1 cellular context compared by ENCODE assay signal in the genomic region with DNA sequence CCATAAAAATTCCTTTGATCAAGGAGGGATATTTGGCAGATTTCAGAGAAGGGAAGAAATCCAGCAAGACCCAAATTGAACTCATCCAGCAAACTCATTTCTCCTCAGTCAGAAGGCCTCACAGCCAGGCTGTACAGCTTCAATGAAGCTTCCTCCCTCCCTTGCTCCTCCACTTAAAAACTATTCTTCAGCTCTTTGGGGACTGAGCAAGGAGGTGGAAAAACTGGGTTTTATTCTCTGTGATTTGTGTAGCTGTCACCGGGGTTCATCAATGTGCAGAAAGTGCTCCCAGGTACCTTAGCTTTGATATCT.
TF ChIP-seq lines count a peak whose summit lies in the region.

No MANE protein-coding gene starts in this region.

TF ChIP-seq in GM23338, 12 proteins besides CTCF, POLR2A, EP300 and RAD21 (continued from another document):
- no peak for TF ChIP-seq ZNF462 (CRISPR knock-in tag; IDR thresholded peaks at IDR 0.05)
- TF ChIP-seq CREB1 (CRISPR knock-in tag; IDR thresholded peaks at IDR 0.05; ENCODE audit: low read depth), result no peak
- no peak for TF ChIP-seq NANOG (IDR thresholded peaks at IDR 0.05; ENCODE audit: borderline replicate concordance)
- TF ChIP-seq EZH2 (IDR thresholded peaks at IDR 0.05; ENCODE audit: low read depth, unreplicated experiment), result no peak
- TF ChIP-seq STAT1 (IDR thresholded peaks at IDR 0.05; ENCODE audit: unreplicated experiment), result no peak
- no peak for TF ChIP-seq ETS1 (IDR thresholded peaks at IDR 0.05)
